8 cellular contexts compared by ENCODE assay signal in genomic region chr17:41917957-41918391, GRCh38. TPM values are rescaled to one million over a fixed set of nuclear protein-coding genes. Genes with fewer than 3 reads are reported as not detected.
DNase-seq lines count a peak whose midpoint lies in the region; ATAC-seq and TF ChIP-seq lines count a peak whose summit lies in the region.

No MANE protein-coding gene starts in this region.

- 1% methylated on average over 30 of the region's 30 CpGs for WGBS in heart right ventricle, 2 donors

- H3K36me3 Mint-ChIP-seq in activated naive CD4-positive, alpha-beta T cell treated with anti-CD3 and anti-CD28 coated beads for 36 hours (ENCODE audit: low read depth), result peaks cover 8% of the 10 kb centered on the region

- H3K4me3 Mint-ChIP-seq in activated naive CD4-positive, alpha-beta T cell treated with anti-CD3 and anti-CD28 coated beads for 36 hours, result peak overlapping the region; percentile 94

- H3K9me3 ChIP-seq in DND-41 (ENCODE audit: insufficient read depth, low read length, severe bottlenecking) (no peaks in the 10 kb centered on the region), OCI-LY3 (ENCODE audit: insufficient read depth, low read length) (no peaks in the 10 kb centered on the region), heart right ventricle (no peaks in the 10 kb centered on the region)

- H2AFZ ChIP-seq in DND-41 (ENCODE audit: low read depth, low read length) (peak overlapping the region; percentile 92), OCI-LY3 (ENCODE audit: low read depth, low read length) (peak overlapping the region; percentile 50; the same call in 1 of the 2 replicates)

- H3K27ac Mint-ChIP-seq in activated naive CD4-positive, alpha-beta T cell treated with anti-CD3 and anti-CD28 coated beads for 36 hours, result peak overlapping the region; percentile 82

- peaks cover 34% of the 10 kb centered on the region for H3K4me1 ChIP-seq in DND-41 (ENCODE audit: insufficient read depth, low read length)
- H3K4me1 ChIP-seq in OCI-LY3 (ENCODE audit: low read length), result peaks cover 16% of the 10 kb centered on the region
- peaks cover 6 to 49% (median 27%) of the 10 kb centered on the region in 9 donors for H3K4me1 ChIP-seq in heart right ventricle

- H3K79me2 ChIP-seq in DND-41 (ENCODE audit: insufficient read depth, low read length) (peaks cover 60% of the 10 kb centered on the region), OCI-LY3 (ENCODE audit: low read length) (peaks cover 58% of the 10 kb centered on the region)

- DNase-seq in DND-41, result peak; percentile 55
- peak; percentile 52 for DNase-seq in activated naive CD4-positive, alpha-beta T cell treated with anti-CD3 and anti-CD28 coated beads for 36 hours
- DNase-seq in heart right ventricle, result peak; percentile 34 to 78
- peak; percentile 14 for DNase-seq in putamen (ENCODE audit: low spot score)
- DNase-seq in HuH-7.5 (ENCODE audit: low spot score), result no peak

- no peaks in the 10 kb centered on the region for H3K27me3 Mint-ChIP-seq in activated naive CD4-positive, alpha-beta T cell treated with anti-CD3 and anti-CD28 coated beads for 36 hours (ENCODE audit: low read depth)

- H3K4me1 Mint-ChIP-seq in activated naive CD4-positive, alpha-beta T cell treated with anti-CD3 and anti-CD28 coated beads for 36 hours (ENCODE audit: low read depth), result peaks cover 39% of the 10 kb centered on the region

- H3K9ac ChIP-seq in DND-41 (ENCODE audit: low read depth, low read length) (peak overlapping the region; percentile 92), OCI-LY3 (ENCODE audit: low read length) (peak overlapping the region; percentile 98)

- H3K27me3 ChIP-seq in DND-41 (ENCODE audit: insufficient read depth, low read length, poor library complexity), result no peaks in the 10 kb centered on the region
- H3K27me3 ChIP-seq in OCI-LY3 (ENCODE audit: low read depth, low read length), result no peaks in the 10 kb centered on the region
- no peaks in the 10 kb centered on the region for H3K27me3 ChIP-seq in heart right ventricle

- H3K4me3 ChIP-seq in DND-41 (ENCODE audit: low read depth in 1 of 2, low read length in 2 of 2) (peak overlapping the region; percentile 91 to 96), OCI-LY3 (ENCODE audit: low read length) (peak overlapping the region; percentile 97), heart right ventricle (peak overlapping the region; percentile 79 to 100 (median 94))

- H3K36me3 ChIP-seq in DND-41 (ENCODE audit: insufficient read depth, low read length) (peaks cover 35% of the 10 kb centered on the region), OCI-LY3 (replicated peaks; ENCODE audit: low read depth, low read length) (peaks cover 23% of the 10 kb centered on the region), heart right ventricle (peaks cover 0 to 11% (median 7%) of the 10 kb centered on the region in 9 donors)

- TF ChIP-seq CTCF in DND-41 (IDR thresholded peaks at IDR 0.05; ENCODE audit: borderline replicate concordance, extremely low read depth, low read length, poor library complexity, severe bottlenecking), result no peak
- no peak for TF ChIP-seq CTCF in OCI-LY3 (IDR thresholded peaks at IDR 0.05; ENCODE audit: low read depth, low read length)
- TF ChIP-seq CTCF in heart right ventricle (IDR thresholded peaks at IDR 0.05), result no peak

- intact Hi-C loops in activated naive CD4-positive, alpha-beta T cell treated with anti-CD3 and anti-CD28 coated beads for 36 hours (cut with micrococcal nuclease), result loop anchor here (2.0 to 5.0 kb wide), 6 partner anchors 49 to 1254 kb away; partner anchors contain the start of genes CNP, DNAJC7, EIF1 and NBR1
- intact Hi-C loops in heart right ventricle (cut with DNase I), result no loop called here

- peaks cover 51% of the 10 kb centered on the region for H4K20me1 ChIP-seq in DND-41 (ENCODE audit: insufficient read depth, low read length)
- H4K20me1 ChIP-seq in OCI-LY3 (ENCODE audit: insufficient read depth, low read length), result peaks cover 43% of the 10 kb centered on the region

- CTCF ChIA-PET in activated naive CD4-positive, alpha-beta T cell treated with anti-CD3 and anti-CD28 coated beads for 36 hours (lab: Charles Lee), result interaction anchor here (1.1 to 1.2 kb wide), 2 partner anchors 11 to 222 kb away, joined by 4 to 6 read pairs; no protein-coding TSS in a partner anchor

- H3K27ac ChIP-seq in DND-41 (ENCODE audit: low read length), result peak overlapping the region; percentile 89
- peak overlapping the region; percentile 73 for H3K27ac ChIP-seq in OCI-LY3 (ENCODE audit: low read length)
- peak overlapping the region; percentile 55 to 96 (median 92) for H3K27ac ChIP-seq in heart right ventricle

- H3K9me3 Mint-ChIP-seq in activated naive CD4-positive, alpha-beta T cell treated with anti-CD3 and anti-CD28 coated beads for 36 hours, result no peaks in the 10 kb centered on the region

- H3K4me2 ChIP-seq in DND-41 (ENCODE audit: insufficient read depth, low read length) (peak overlapping the region; percentile 87), OCI-LY3 (ENCODE audit: low read length) (peak overlapping the region; percentile 94)

- ATAC-seq in DND-41 (ENCODE audit: insufficient read depth, low read depth), result peak; percentile 13; the same call in 2 of the 3 replicates
- peak; percentile 11 for ATAC-seq in HG02973 (IDR thresholded peaks at IDR 0.05; ENCODE audit: unreplicated experiment)
- ATAC-seq in heart right ventricle, result peak; percentile 31 to 60 (median 40)
- ATAC-seq in GM21390 (IDR thresholded peaks at IDR 0.05; ENCODE audit: unreplicated experiment), result no peak

RNA-seq across cellular contexts. Expression of gene ACLY, which starts 0.8 kb away (rescaled TPM):
- total RNA-seq in activated naive CD4-positive, alpha-beta T cell treated with anti-CD3 and anti-CD28 coated beads for 36 hours, result 100 to 1,000 TPM; 153 to 161 TPM
- total RNA-seq in heart right ventricle, result 10 to 100 TPM; 22.0 to 42.2 (median 25.2) TPM
- 10 to 100 TPM; 12.1 to 27.0 TPM for polyA plus RNA-seq in heart right ventricle

RNA-seq across cellular contexts. Expression of gene ODAD4, which starts 12.4 kb away (rescaled TPM):
- total RNA-seq in activated naive CD4-positive, alpha-beta T cell treated with anti-CD3 and anti-CD28 coated beads for 36 hours, result under 1 TPM; 0.55 to 0.79 TPM
- 1 to 10 TPM in 3 of 10 donors, under 1 TPM in 7; 0.23 to 1.6 (median 0.63) TPM for total RNA-seq in heart right ventricle
- polyA plus RNA-seq in heart right ventricle, result 1 to 10 TPM; 1.2 to 1.5 TPM

RNA-seq across cellular contexts. Expression of gene CNP, which starts 48.6 kb away (rescaled TPM):
- total RNA-seq in activated naive CD4-positive, alpha-beta T cell treated with anti-CD3 and anti-CD28 coated beads for 36 hours, result 10 to 100 TPM; 58.4 to 59.1 TPM
- total RNA-seq in heart right ventricle, result 10 to 100 TPM; 19.4 to 42.7 (median 26.2) TPM
- polyA plus RNA-seq in heart right ventricle, result 10 to 100 TPM; 17.2 to 25.6 TPM

RNA-seq across cellular contexts. Expression of gene KLHL11, which starts 52.8 kb away (rescaled TPM):
- 1 to 10 TPM; 8.9 to 9.6 TPM for total RNA-seq in activated naive CD4-positive, alpha-beta T cell treated with anti-CD3 and anti-CD28 coated beads for 36 hours
- 1 to 10 TPM; 2.1 to 4.9 (median 3.6) TPM for total RNA-seq in heart right ventricle
- 1 to 10 TPM; 1.4 TPM for polyA plus RNA-seq in heart right ventricle
